3 cellular contexts compared by ENCODE assay signal in genomic region chr3:35814531-35814930, GRCh38.
"Had no signal": no experiment of that assay in that cellular context is flagged by ENCODE, and none has a peak within 500 bp of the region (broad histone marks: within the 10 kb centered on the region; RNA-seq: fewer than 3 reads in every experiment).

No MANE protein-coding gene starts in this region.

- DNase-seq: GDM1, GF-D8 had no signal

- ATAC-seq: GM12878 had no signal

- H3K4me3 ChIP-seq: GM12878 had no signal
